8 cellular contexts compared by ENCODE assay signal in genomic region chr11:8809605-8810272, GRCh38.
A peak's percentile ranks its signal among the peaks of the same experiment; 100 is the strongest.
DNase-seq lines count a peak whose midpoint lies in the region; ATAC-seq and TF ChIP-seq lines count a peak whose summit lies in the region.

No MANE protein-coding gene starts in this region.

- DNase-seq in G401 (ENCODE audit: low spot score) (peak; percentile 70), WTC11 (ENCODE audit: low spot score) (no peak), left ventricle myocardium inferior (no peak), psoas muscle (no peak)
- DNase-seq in effector memory CD8-positive, alpha-beta T cell, result no peak
- no peak for DNase-seq in activated T-cell treated with anti-CD3 and anti-CD28 coated beads, Interleukin-2, amount 50 U/mL, for 24 hours

- H3K36me3 Mint-ChIP-seq in WTC11, result no peaks in the 10 kb centered on the region
- no peaks in the 10 kb centered on the region for H3K36me3 Mint-ChIP-seq in effector memory CD8-positive, alpha-beta T cell (ENCODE audit: insufficient read depth)
- H3K36me3 Mint-ChIP-seq in activated T-cell treated with anti-CD3 and anti-CD28 coated beads, Interleukin-2, amount 50 U/mL, for 24 hours (ENCODE audit: low read depth), result no peaks in the 10 kb centered on the region

- CTCF ChIA-PET in WTC11 (lab: Charles Lee), result interaction anchor here (0.6 to 3.9 kb wide), 21 partner anchors 9 to 591 kb away, joined by 3 to 21 read pairs (median 4); no protein-coding TSS in a partner anchor

- H3K9me3 Mint-ChIP-seq in WTC11, result no peaks in the 10 kb centered on the region
- no peaks in the 10 kb centered on the region for H3K9me3 Mint-ChIP-seq in effector memory CD8-positive, alpha-beta T cell
- H3K9me3 Mint-ChIP-seq in activated T-cell treated with anti-CD3 and anti-CD28 coated beads, Interleukin-2, amount 50 U/mL, for 24 hours, result no peaks in the 10 kb centered on the region

- peaks cover 31% of the 10 kb centered on the region for H3K4me1 Mint-ChIP-seq in WTC11
- H3K4me1 Mint-ChIP-seq in effector memory CD8-positive, alpha-beta T cell (ENCODE audit: low read depth in 2 of 2), result peaks cover 5% of the 10 kb centered on the region in 2 donors
- peaks cover 7% of the 10 kb centered on the region for H3K4me1 Mint-ChIP-seq in activated T-cell treated with anti-CD3 and anti-CD28 coated beads, Interleukin-2, amount 50 U/mL, for 24 hours (ENCODE audit: low read depth)

- H3K36me3 ChIP-seq in left ventricle myocardium inferior, result no peaks in the 10 kb centered on the region
- H3K36me3 ChIP-seq in psoas muscle (ENCODE audit: insufficient read depth in 1 of 2, low read depth in 1 of 2), result no peaks in the 10 kb centered on the region

- no peaks in the 10 kb centered on the region for H3K27me3 ChIP-seq in left ventricle myocardium inferior (ENCODE audit: low read depth)
- H3K27me3 ChIP-seq in psoas muscle (ENCODE audit: insufficient read depth in 3 of 3, low read length in 2 of 3), result no peaks in the 10 kb centered on the region

- intact Hi-C loops in left ventricle myocardium inferior (cut with micrococcal nuclease), result loop anchor here (5.0 kb wide), 1 partner anchor 122 kb away; no protein-coding TSS in a partner anchor
- intact Hi-C loops in psoas muscle (cut with DNase I), result loop anchor here (2.0 to 10.0 kb wide), 4 partner anchors 95 to 155 kb away; partner anchors contain the start of genes RPL27A (in 1 of the 2), TMEM9B (in 1 of the 2) and TRIM66 (in 1 of the 2)

- H3K27me3 Mint-ChIP-seq in WTC11 (ENCODE audit: low read depth), result no peaks in the 10 kb centered on the region
- peaks cover 18 to 27% of the 10 kb centered on the region in 2 donors for H3K27me3 Mint-ChIP-seq in effector memory CD8-positive, alpha-beta T cell
- peaks cover 31% of the 10 kb centered on the region for H3K27me3 Mint-ChIP-seq in activated T-cell treated with anti-CD3 and anti-CD28 coated beads, Interleukin-2, amount 50 U/mL, for 24 hours

- TF ChIP-seq CTCF in WTC11 (IDR thresholded peaks at IDR 0.05) (no peak), left ventricle myocardium inferior (IDR thresholded peaks at IDR 0.05; ENCODE audit: borderline replicate concordance) (no peak), psoas muscle (IDR thresholded peaks at IDR 0.05) (no peak)

- H3K4me3 Mint-ChIP-seq in WTC11, result peak overlapping the region; percentile 91
- no peak overlapping the region for H3K4me3 Mint-ChIP-seq in effector memory CD8-positive, alpha-beta T cell
- H3K4me3 Mint-ChIP-seq in activated T-cell treated with anti-CD3 and anti-CD28 coated beads, Interleukin-2, amount 50 U/mL, for 24 hours, result no peak overlapping the region

- H3K4me1 ChIP-seq in left ventricle myocardium inferior (peaks cover 91% of the 10 kb centered on the region), psoas muscle (peaks cover 31% of the 10 kb centered on the region)

- 15 to 21% (median 19%) methylated on average over 7 of the region's 7 CpGs for whole genome bisulfite sequencing in psoas muscle, 3 donors

- peak overlapping the region; percentile 97; the same call in 1 of the 2 replicates for H3K27ac Mint-ChIP-seq in WTC11
- no peak overlapping the region for H3K27ac Mint-ChIP-seq in effector memory CD8-positive, alpha-beta T cell
- no peak overlapping the region for H3K27ac Mint-ChIP-seq in activated T-cell treated with anti-CD3 and anti-CD28 coated beads, Interleukin-2, amount 50 U/mL, for 24 hours

- peak overlapping the region; percentile 78 for H3K4me3 ChIP-seq in left ventricle myocardium inferior
- peak overlapping the region; percentile 73 for H3K4me3 ChIP-seq in psoas muscle

- ATAC-seq in WTC11 (no peak), psoas muscle (peak in 1 of 4 donors; percentile 17), GM21576 (IDR thresholded peaks at IDR 0.05; ENCODE audit: unreplicated experiment) (no peak), GM18505 (IDR thresholded peaks at IDR 0.05; ENCODE audit: unreplicated experiment) (no peak)
- ATAC-seq in effector memory CD8-positive, alpha-beta T cell (replicated peaks), result no peak

- H3K9me3 ChIP-seq in left ventricle myocardium inferior (replicated peaks), result no peaks in the 10 kb centered on the region
- H3K9me3 ChIP-seq in psoas muscle, result no peaks in the 10 kb centered on the region

- TF ChIP-seq POLR2A in GM18505 (IDR thresholded peaks at IDR 0.05; ENCODE audit: borderline replicate concordance, extremely low read depth, insufficient read depth, insufficient read length), result no peak

- POLR2A ChIA-PET in WTC11 (lab: Charles Lee), result interaction anchor here (0.5 to 2.6 kb wide), 17 partner anchors 12 to 581 kb away, joined by 3 to 16 read pairs (median 4); partner anchors contain the start of genes C11orf16, RPL27A and TRIM66

- in situ Hi-C loops in G401 (cut with HindIII; ENCODE audit: low sequenced_read_pairs), result no loop called here

- H3K27ac ChIP-seq in left ventricle myocardium inferior (replicated peaks) (peak overlapping the region; percentile 89), psoas muscle (peak overlapping the region; percentile 77)

TF ChIP-seq in WTC11, 78 proteins besides CTCF, POLR2A, EP300 and RAD21:
- no peak for TF ChIP-seq MYBL2 (CRISPR knock-in tag; IDR thresholded peaks at IDR 0.05)
- TF ChIP-seq TEAD1 (CRISPR knock-in tag; IDR thresholded peaks at IDR 0.05), result no peak
- no peak for TF ChIP-seq ZNF317 (CRISPR knock-in tag; IDR thresholded peaks at IDR 0.05; ENCODE audit: borderline replicate concordance, low read depth)
- no peak for TF ChIP-seq NR3C1 (CRISPR knock-in tag; conservative IDR thresholded peaks at IDR 0.05; ENCODE audit: low read depth)
- no peak for TF ChIP-seq ZNF396 (CRISPR knock-in tag; IDR thresholded peaks at IDR 0.05; ENCODE audit: borderline replicate concordance)
- TF ChIP-seq PRRX2 (CRISPR knock-in tag; IDR thresholded peaks at IDR 0.05), result no peak
- TF ChIP-seq NR1H2 (CRISPR knock-in tag; IDR thresholded peaks at IDR 0.05), result no peak
- no peak for TF ChIP-seq ATF2 (CRISPR knock-in tag; IDR thresholded peaks at IDR 0.05; ENCODE audit: borderline replicate concordance, low read depth)
